ENCODE assay signal across 8 cellular contexts in the genomic region with DNA sequence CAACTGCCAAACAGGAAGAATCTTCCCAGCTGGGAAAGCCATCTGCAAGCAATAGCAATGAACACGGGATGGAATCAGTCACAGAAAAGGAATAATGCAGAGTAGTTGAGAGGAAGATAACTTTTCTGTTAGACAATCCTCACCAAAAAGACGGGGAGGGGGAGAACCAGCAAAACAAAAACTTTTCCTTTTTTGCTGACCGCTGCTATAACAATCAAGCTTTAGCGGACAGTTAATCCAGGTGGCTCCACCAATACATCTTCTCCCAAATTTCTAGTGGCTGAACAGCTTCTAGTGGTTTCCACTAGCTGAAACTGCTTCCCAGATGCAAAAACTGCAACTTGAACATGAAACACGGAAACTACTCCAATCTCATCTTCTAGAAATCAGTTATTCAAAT. TPM values are rescaled to one million over a fixed set of nuclear protein-coding genes. Genes with fewer than 3 reads are reported as not detected.
DNase-seq lines count a peak whose midpoint lies in the region; ATAC-seq, FAIRE-seq and TF ChIP-seq lines count a peak whose summit lies in the region.

No MANE protein-coding gene starts in this region.

- no peak for TF ChIP-seq POLR2A in A549 (IDR thresholded peaks at IDR 0.05; ENCODE audit: low read length)

- no peak for TF ChIP-seq RAD21 in A549 (conservative IDR thresholded peaks at IDR 0.05 in 1 of 2, IDR thresholded peaks at IDR 0.05 in 1 of 2)

- TF ChIP-seq CTCF in A549 (IDR thresholded peaks at IDR 0.05) (no peak), bronchial epithelial cell (IDR thresholded peaks at IDR 0.05; ENCODE audit: insufficient read depth, low read length, severe bottlenecking) (no peak), mucosa of descending colon (IDR thresholded peaks at IDR 0.05) (no peak)

- CTCF ChIA-PET in A549 (lab: Yijun Ruan, JAX): interaction anchor here (0.8 to 2.5 kb wide), 10 partner anchors 9 to 170 kb away, joined by 3 to 6 read pairs (median 4); partner anchors contain the start of gene USP22

- FAIRE-seq in A549 (lab: Jason Lieb, UNC) (no peak), bronchial epithelial cell (lab: Jason Lieb, UNC) (no peak)

- WGBS in A549 (ENCODE audit: missing lambda C conversion rate): 14% methylated on average over 5 of the region's 5 CpGs

- peak overlapping the region; percentile 98 for H3K9ac ChIP-seq in HUES6 (ENCODE audit: low read length)

- H3K27me3 ChIP-seq in HUES6 (ENCODE audit: control insufficient read depth, insufficient read depth, low read length): no peaks in the 10 kb centered on the region
- no peaks in the 10 kb centered on the region for H3K27me3 ChIP-seq in bronchial epithelial cell (ENCODE audit: control insufficient read depth, insufficient read depth, low read length)

- peak overlapping the region; percentile 95 for H3K4me2 ChIP-seq in A549

- POLR2A ChIA-PET in A549 (lab: Yijun Ruan, JAX): interaction anchor here (0.5 to 1.7 kb wide), 8 partner anchors 11 to 170 kb away, joined by 3 to 7 read pairs (median 4); partner anchors contain the start of genes NATD1 and USP22

- H3K27ac ChIP-seq in A549: peak overlapping the region; percentile 94 to 97
- H3K27ac ChIP-seq in HUES6 (ENCODE audit: low read depth, low read length): peak overlapping the region; percentile 97; the same call in 1 of the 2 replicates

- peaks cover 37% of the 10 kb centered on the region for H3K36me3 ChIP-seq in HUES6 (ENCODE audit: control insufficient read depth, insufficient read depth, low read length)
- H3K36me3 ChIP-seq in bronchial epithelial cell (ENCODE audit: control insufficient read depth, insufficient read depth, low read length): peaks cover 13% of the 10 kb centered on the region
- H3K36me3 ChIP-seq in mucosa of descending colon (ENCODE audit: low read depth): no peaks in the 10 kb centered on the region

- no peak for DNase-seq in A549 (ENCODE audit: low read depth in 1 of 2, low spot score in 1 of 2)
- no peak for DNase-seq in bronchial epithelial cell (ENCODE audit: low read depth)
- DNase-seq in mucosa of descending colon: no peak
- no peak for DNase-seq in dedifferentiated amniotic fluid mesenchymal stem cell (ENCODE audit: extremely low spot score)
- no peak for DNase-seq in middle frontal gyrus (ENCODE audit: extremely low spot score, low spot score)
- DNase-seq in amygdala (lab: John Stamatoyannopoulos, UW): no peak
- no peak for DNase-seq in NCI-H1092 (lab: John Stamatoyannopoulos, UW)

- TF ChIP-seq EP300 in A549 (IDR thresholded peaks at IDR 0.05): no peak

- no peaks in the 10 kb centered on the region for H3K9me3 ChIP-seq in A549
- no peaks in the 10 kb centered on the region for H3K9me3 ChIP-seq in HUES6 (ENCODE audit: control insufficient read depth, insufficient read depth, low read depth, low read length)
- no peaks in the 10 kb centered on the region for H3K9me3 ChIP-seq in mucosa of descending colon

- intact Hi-C loops in mucosa of descending colon (cut with DNase I, micrococcal nuclease): loop anchor here (10.0 kb wide), 1 partner anchor 88 kb away; the partner anchor contains the start of gene DHRS7B (in 2 of the 2)

- ATAC-seq in A549: no peak
- ATAC-seq in mucosa of descending colon: no peak

- peak overlapping the region; percentile 93 for H3K4me3 ChIP-seq in A549
- peak overlapping the region; percentile 98 for H3K4me3 ChIP-seq in HUES6 (ENCODE audit: low read depth, low read length)
- peak overlapping the region; percentile 86 for H3K4me3 ChIP-seq in bronchial epithelial cell (ENCODE audit: low read depth, low read length)
- H3K4me3 ChIP-seq in mucosa of descending colon: peak overlapping the region; percentile 100

- H3K4me1 ChIP-seq in A549 (peaks cover 39% of the 10 kb centered on the region), HUES6 (ENCODE audit: control insufficient read depth, insufficient read depth, low read length) (peaks cover 27% of the 10 kb centered on the region), mucosa of descending colon (ENCODE audit: low read depth) (peaks cover 41% of the 10 kb centered on the region)

TF ChIP-seq in A549, 52 proteins besides CTCF, POLR2A, EP300 and RAD21:
- TF ChIP-seq, protein P1, sequence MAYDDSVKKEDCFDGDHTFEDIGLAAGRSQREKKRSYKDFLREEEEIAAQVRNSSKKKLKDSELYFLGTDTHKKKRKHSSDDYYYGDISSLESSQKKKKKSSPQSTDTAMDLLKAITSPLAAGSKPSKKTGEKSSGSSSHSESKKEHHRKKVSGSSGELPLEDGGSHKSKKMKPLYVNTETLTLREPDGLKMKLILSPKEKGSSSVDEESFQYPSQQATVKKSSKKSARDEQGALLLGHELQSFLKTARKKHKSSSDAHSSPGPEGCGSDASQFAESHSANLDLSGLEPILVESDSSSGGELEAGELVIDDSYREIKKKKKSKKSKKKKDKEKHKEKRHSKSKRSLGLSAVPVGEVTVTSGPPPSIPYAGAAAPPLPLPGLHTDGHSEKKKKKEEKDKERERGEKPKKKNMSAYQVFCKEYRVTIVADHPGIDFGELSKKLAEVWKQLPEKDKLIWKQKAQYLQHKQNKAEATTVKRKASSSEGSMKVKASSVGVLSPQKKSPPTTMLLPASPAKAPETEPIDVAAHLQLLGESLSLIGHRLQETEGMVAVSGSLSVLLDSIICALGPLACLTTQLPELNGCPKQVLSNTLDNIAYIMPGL (CRISPR knock-in tag; IDR thresholded peaks at IDR 0.05; ENCODE audit: borderline replicate concordance): no peak
- TF ChIP-seq, protein P2, sequence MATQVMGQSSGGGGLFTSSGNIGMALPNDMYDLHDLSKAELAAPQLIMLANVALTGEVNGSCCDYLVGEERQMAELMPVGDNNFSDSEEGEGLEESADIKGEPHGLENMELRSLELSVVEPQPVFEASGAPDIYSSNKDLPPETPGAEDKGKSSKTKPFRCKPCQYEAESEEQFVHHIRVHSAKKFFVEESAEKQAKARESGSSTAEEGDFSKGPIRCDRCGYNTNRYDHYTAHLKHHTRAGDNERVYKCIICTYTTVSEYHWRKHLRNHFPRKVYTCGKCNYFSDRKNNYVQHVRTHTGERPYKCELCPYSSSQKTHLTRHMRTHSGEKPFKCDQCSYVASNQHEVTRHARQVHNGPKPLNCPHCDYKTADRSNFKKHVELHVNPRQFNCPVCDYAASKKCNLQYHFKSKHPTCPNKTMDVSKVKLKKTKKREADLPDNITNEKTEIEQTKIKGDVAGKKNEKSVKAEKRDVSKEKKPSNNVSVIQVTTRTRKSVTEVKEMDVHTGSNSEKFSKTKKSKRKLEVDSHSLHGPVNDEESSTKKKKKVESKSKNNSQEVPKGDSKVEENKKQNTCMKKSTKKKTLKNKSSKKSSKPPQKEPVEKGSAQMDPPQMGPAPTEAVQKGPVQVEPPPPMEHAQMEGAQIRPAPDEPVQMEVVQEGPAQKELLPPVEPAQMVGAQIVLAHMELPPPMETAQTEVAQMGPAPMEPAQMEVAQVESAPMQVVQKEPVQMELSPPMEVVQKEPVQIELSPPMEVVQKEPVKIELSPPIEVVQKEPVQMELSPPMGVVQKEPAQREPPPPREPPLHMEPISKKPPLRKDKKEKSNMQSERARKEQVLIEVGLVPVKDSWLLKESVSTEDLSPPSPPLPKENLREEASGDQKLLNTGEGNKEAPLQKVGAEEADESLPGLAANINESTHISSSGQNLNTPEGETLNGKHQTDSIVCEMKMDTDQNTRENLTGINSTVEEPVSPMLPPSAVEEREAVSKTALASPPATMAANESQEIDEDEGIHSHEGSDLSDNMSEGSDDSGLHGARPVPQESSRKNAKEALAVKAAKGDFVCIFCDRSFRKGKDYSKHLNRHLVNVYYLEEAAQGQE (IDR thresholded peaks at IDR 0.05): no peak
- TF ChIP-seq ESRRA (IDR thresholded peaks at IDR 0.05; ENCODE audit: borderline replicate concordance, low read length): no peak
- no peak for TF ChIP-seq CHD2 (IDR thresholded peaks at IDR 0.05; ENCODE audit: low read length, partially characterized antibody)
- TF ChIP-seq JUNB (IDR thresholded peaks at IDR 0.05): no peak
- TF ChIP-seq MAFK (IDR thresholded peaks at IDR 0.05; ENCODE audit: partially characterized antibody): peak; percentile 79

RNA-seq across cellular contexts. Expression of gene TMEM11, which starts 1.0 kb away (rescaled TPM):
- polyA plus RNA-seq in A549 (2011; rRNA removed): 57.7 and 61.4 TPM in 2 replicates
- 131 and 134 TPM in 2 replicates for polyA plus RNA-seq in A549 (2012; cell fraction: cytosol; rRNA removed)
- 108 and 123 TPM in 2 replicates for polyA plus RNA-seq in A549 (2012; cell fraction: nucleus; rRNA removed)
- polyA plus RNA-seq in A549 (2017; fragmentation: RNase III; extraction: RNeasy Plus Mini Kit Qiagen cat#74134 plus additional on column Dnase treatment): 61.0 to 69.5 TPM (median 62.0 TPM) in 3 replicates
- polyA minus RNA-seq in A549 (2011; rRNA and poly(A)+ RNA removed): 77.3 and 77.6 TPM in 2 replicates
- 15.8 and 23.8 TPM in 2 replicates for total RNA-seq in bronchial epithelial cell
- total RNA-seq in mucosa of descending colon: 10 to 100 TPM; 25.7 to 34.4 (median 27.1) TPM

RNA-seq across cellular contexts. Expression of gene NATD1, which starts 40.2 kb away (rescaled TPM):
- polyA plus RNA-seq in A549 (2011; rRNA removed): 1.1 and 1.5 TPM in 2 replicates
- polyA plus RNA-seq in A549 (2012; cell fraction: cytosol; rRNA removed): 0.61 and 1.0 TPM in 2 replicates
- 1.0 and 1.3 TPM in 2 replicates for polyA plus RNA-seq in A549 (2012; cell fraction: nucleus; rRNA removed)
- polyA plus RNA-seq in A549 (2017; fragmentation: RNase III; extraction: RNeasy Plus Mini Kit Qiagen cat#74134 plus additional on column Dnase treatment): 1.0 to 1.6 TPM (median 1.3 TPM) in 3 replicates
- polyA minus RNA-seq in A549 (2011; rRNA and poly(A)+ RNA removed): 1.3 and 1.5 TPM in 2 replicates
- total RNA-seq in bronchial epithelial cell: 0.53 and 0.77 TPM in 2 replicates
- 10 to 100 TPM in 1 of 3 donors, 1 to 10 TPM in 2; 3.9 to 11.1 (median 7.2) TPM for total RNA-seq in mucosa of descending colon
